Comparison of ENCODE assay signal across 1 cellular context in the genomic region with DNA sequence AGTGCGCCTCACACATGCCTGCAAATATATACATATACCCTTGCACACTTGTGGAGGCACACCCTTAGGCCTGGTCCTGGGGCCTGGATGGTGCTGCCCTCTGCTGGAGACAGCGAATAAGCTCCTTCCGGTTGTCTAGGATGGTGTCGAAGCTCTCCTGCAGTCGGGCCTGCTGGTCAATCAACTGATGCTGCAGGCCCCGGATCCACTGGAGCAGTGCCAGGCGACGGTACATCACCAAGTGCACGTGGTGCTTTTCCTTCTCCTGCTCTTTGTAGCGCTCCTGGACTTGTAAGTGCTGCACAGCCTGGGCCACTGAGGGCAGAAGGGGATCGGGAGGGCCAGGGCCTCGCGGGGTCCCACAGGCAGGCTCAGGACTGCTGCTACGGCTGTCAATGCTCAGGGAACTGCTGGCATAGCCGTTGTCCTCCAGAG.
TF ChIP-seq lines count a peak whose summit lies in the region.

No MANE protein-coding gene starts in this region.

TF ChIP-seq in GM23338, 12 proteins besides CTCF, POLR2A, EP300 and RAD21 (continued from another document):
- TF ChIP-seq, protein P1, sequence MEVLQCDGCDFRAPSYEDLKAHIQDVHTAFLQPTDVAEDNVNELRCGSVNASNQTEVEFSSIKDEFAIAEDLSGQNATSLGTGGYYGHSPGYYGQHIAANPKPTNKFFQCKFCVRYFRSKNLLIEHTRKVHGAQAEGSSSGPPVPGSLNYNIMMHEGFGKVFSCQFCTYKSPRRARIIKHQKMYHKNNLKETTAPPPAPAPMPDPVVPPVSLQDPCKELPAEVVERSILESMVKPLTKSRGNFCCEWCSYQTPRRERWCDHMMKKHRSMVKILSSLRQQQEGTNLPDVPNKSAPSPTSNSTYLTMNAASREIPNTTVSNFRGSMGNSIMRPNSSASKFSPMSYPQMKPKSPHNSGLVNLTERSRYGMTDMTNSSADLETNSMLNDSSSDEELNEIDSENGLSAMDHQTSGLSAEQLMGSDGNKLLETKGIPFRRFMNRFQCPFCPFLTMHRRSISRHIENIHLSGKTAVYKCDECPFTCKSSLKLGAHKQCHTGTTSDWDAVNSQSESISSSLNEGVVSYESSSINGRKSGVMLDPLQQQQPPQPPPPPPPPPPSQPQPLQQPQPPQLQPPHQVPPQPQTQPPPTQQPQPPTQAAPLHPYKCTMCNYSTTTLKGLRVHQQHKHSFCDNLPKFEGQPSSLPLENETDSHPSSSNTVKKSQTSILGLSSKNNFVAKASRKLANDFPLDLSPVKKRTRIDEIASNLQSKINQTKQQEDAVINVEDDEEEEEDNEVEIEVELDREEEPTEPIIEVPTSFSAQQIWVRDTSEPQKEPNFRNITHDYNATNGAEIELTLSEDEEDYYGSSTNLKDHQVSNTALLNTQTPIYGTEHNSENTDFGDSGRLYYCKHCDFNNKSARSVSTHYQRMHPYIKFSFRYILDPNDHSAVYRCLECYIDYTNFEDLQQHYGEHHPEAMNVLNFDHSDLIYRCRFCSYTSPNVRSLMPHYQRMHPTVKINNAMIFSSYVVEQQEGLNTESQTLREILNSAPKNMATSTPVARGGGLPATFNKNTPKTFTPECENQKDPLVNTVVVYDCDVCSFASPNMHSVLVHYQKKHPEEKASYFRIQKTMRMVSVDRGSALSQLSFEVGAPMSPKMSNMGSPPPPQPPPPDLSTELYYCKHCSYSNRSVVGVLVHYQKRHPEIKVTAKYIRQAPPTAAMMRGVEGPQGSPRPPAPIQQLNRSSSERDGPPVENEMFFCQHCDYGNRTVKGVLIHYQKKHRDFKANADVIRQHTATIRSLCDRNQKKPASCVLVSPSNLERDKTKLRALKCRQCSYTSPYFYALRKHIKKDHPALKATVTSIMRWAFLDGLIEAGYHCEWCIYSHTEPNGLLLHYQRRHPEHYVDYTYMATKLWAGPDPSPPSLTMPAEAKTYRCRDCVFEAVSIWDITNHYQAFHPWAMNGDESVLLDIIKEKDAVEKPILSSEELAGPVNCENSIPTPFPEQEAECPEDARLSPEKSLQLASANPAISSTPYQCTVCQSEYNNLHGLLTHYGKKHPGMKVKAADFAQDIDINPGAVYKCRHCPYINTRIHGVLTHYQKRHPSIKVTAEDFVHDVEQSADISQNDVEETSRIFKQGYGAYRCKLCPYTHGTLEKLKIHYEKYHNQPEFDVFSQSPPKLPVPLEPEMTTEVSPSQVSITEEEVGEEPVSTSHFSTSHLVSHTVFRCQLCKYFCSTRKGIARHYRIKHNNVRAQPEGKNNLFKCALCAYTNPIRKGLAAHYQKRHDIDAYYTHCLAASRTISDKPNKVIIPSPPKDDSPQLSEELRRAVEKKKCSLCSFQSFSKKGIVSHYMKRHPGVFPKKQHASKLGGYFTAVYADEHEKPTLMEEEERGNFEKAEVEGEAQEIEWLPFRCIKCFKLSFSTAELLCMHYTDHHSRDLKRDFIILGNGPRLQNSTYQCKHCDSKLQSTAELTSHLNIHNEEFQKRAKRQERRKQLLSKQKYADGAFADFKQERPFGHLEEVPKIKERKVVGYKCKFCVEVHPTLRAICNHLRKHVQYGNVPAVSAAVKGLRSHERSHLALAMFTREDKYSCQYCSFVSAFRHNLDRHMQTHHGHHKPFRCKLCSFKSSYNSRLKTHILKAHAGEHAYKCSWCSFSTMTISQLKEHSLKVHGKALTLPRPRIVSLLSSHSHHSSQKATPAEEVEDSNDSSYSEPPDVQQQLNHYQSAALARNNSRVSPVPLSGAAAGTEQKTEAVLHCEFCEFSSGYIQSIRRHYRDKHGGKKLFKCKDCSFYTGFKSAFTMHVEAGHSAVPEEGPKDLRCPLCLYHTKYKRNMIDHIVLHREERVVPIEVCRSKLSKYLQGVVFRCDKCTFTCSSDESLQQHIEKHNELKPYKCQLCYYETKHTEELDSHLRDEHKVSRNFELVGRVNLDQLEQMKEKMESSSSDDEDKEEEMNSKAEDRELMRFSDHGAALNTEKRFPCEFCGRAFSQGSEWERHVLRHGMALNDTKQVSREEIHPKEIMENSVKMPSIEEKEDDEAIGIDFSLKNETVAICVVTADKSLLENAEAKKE (CRISPR knock-in tag; IDR thresholded peaks at IDR 0.05) = no peak
- TF ChIP-seq ZNF331 (CRISPR knock-in tag; IDR thresholded peaks at IDR 0.05; ENCODE audit: low read depth) (no peak), JUNB (IDR thresholded peaks at IDR 0.05; ENCODE audit: unreplicated experiment) (no peak), EZH2 (IDR thresholded peaks at IDR 0.05; ENCODE audit: low read depth, unreplicated experiment) (no peak), NANOG (IDR thresholded peaks at IDR 0.05; ENCODE audit: borderline replicate concordance) (no peak), STAT1 (IDR thresholded peaks at IDR 0.05; ENCODE audit: unreplicated experiment) (no peak), CREB1 (CRISPR knock-in tag; IDR thresholded peaks at IDR 0.05; ENCODE audit: low read depth) (no peak), EZH2phosphoT487 (IDR thresholded peaks at IDR 0.05; ENCODE audit: unreplicated experiment) (no peak), ZNF114 (CRISPR knock-in tag; IDR thresholded peaks at IDR 0.05) (no peak), POLR2AphosphoS5 (IDR thresholded peaks at IDR 0.05; ENCODE audit: low read depth) (no peak)
- TF ChIP-seq, protein P2, sequence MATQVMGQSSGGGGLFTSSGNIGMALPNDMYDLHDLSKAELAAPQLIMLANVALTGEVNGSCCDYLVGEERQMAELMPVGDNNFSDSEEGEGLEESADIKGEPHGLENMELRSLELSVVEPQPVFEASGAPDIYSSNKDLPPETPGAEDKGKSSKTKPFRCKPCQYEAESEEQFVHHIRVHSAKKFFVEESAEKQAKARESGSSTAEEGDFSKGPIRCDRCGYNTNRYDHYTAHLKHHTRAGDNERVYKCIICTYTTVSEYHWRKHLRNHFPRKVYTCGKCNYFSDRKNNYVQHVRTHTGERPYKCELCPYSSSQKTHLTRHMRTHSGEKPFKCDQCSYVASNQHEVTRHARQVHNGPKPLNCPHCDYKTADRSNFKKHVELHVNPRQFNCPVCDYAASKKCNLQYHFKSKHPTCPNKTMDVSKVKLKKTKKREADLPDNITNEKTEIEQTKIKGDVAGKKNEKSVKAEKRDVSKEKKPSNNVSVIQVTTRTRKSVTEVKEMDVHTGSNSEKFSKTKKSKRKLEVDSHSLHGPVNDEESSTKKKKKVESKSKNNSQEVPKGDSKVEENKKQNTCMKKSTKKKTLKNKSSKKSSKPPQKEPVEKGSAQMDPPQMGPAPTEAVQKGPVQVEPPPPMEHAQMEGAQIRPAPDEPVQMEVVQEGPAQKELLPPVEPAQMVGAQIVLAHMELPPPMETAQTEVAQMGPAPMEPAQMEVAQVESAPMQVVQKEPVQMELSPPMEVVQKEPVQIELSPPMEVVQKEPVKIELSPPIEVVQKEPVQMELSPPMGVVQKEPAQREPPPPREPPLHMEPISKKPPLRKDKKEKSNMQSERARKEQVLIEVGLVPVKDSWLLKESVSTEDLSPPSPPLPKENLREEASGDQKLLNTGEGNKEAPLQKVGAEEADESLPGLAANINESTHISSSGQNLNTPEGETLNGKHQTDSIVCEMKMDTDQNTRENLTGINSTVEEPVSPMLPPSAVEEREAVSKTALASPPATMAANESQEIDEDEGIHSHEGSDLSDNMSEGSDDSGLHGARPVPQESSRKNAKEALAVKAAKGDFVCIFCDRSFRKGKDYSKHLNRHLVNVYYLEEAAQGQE (IDR thresholded peaks at IDR 0.05; ENCODE audit: unreplicated experiment) = no peak
